ENCODE assay signal across 1 cellular context in the genomic region with DNA sequence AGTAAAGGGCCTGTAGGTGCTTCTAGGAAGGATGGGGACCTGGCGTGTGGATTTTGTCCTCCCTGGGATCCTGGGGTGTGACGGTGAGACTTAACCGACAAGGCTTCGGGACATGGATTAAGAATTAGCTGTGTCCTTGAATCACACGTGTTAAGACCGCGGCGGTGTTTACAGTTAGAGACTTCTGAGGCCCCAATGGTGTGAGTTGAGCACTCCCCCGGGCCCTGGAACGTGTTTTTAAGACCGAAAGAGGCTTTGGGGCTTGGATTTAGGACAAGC.
TF ChIP-seq lines count a peak whose summit lies in the region.

No MANE protein-coding gene starts in this region.

TF ChIP-seq in K562, 482 proteins besides CTCF, POLR2A, EP300 and RAD21:
- TF ChIP-seq, protein P1, sequence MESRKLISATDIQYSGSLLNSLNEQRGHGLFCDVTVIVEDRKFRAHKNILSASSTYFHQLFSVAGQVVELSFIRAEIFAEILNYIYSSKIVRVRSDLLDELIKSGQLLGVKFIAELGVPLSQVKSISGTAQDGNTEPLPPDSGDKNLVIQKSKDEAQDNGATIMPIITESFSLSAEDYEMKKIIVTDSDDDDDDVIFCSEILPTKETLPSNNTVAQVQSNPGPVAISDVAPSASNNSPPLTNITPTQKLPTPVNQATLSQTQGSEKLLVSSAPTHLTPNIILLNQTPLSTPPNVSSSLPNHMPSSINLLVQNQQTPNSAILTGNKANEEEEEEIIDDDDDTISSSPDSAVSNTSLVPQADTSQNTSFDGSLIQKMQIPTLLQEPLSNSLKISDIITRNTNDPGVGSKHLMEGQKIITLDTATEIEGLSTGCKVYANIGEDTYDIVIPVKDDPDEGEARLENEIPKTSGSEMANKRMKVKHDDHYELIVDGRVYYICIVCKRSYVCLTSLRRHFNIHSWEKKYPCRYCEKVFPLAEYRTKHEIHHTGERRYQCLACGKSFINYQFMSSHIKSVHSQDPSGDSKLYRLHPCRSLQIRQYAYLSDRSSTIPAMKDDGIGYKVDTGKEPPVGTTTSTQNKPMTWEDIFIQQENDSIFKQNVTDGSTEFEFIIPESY (CRISPR knock-in tag; IDR thresholded peaks at IDR 0.05) = 0 out of 2 replicates have a peak, but pooled peaks have one; percentile 9
- 0 out of 4 replicates have a peak, but pooled peaks of 1 of the 2 experiments have one; percentile 14 for TF ChIP-seq NRF1 (conservative IDR thresholded peaks at IDR 0.05 in 1 of 2, IDR thresholded peaks at IDR 0.05 in 1 of 2)
- TF ChIP-seq, protein P2, sequence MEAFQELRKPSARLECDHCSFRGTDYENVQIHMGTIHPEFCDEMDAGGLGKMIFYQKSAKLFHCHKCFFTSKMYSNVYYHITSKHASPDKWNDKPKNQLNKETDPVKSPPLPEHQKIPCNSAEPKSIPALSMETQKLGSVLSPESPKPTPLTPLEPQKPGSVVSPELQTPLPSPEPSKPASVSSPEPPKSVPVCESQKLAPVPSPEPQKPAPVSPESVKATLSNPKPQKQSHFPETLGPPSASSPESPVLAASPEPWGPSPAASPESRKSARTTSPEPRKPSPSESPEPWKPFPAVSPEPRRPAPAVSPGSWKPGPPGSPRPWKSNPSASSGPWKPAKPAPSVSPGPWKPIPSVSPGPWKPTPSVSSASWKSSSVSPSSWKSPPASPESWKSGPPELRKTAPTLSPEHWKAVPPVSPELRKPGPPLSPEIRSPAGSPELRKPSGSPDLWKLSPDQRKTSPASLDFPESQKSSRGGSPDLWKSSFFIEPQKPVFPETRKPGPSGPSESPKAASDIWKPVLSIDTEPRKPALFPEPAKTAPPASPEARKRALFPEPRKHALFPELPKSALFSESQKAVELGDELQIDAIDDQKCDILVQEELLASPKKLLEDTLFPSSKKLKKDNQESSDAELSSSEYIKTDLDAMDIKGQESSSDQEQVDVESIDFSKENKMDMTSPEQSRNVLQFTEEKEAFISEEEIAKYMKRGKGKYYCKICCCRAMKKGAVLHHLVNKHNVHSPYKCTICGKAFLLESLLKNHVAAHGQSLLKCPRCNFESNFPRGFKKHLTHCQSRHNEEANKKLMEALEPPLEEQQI (IDR thresholded peaks at IDR 0.05) = no peak
- TF ChIP-seq, protein P3, sequence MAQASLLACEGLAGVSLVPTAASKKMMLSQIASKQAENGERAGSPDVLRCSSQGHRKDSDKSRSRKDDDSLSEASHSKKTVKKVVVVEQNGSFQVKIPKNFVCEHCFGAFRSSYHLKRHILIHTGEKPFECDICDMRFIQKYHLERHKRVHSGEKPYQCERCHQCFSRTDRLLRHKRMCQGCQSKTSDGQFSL (CRISPR knock-in tag; IDR thresholded peaks at IDR 0.05) = peak; percentile 11; the same call in 1 of the 2 replicates
- TF ChIP-seq, protein P3 (tag; IDR thresholded peaks at IDR 0.05) = no peak
- peak; percentile 56 for TF ChIP-seq CBFA2T3 (IDR thresholded peaks at IDR 0.05)
- peak; percentile 8 for TF ChIP-seq HMGN3 (IDR thresholded peaks at IDR 0.05; ENCODE audit: borderline replicate concordance, extremely low read depth, insufficient read length, low read depth, low read length)
- TF ChIP-seq SIX5 (IDR thresholded peaks at IDR 0.05; ENCODE audit: borderline replicate concordance in 1 of 2, insufficient read depth in 1 of 2, low read depth in 1 of 2, low read length in 2 of 2) = 0 out of 4 replicates have a peak, but pooled peaks of 1 of the 2 experiments have one; percentile 5
- 0 out of 2 replicates have a peak, but pooled peaks have one; percentile 39 for TF ChIP-seq ZNF583 (CRISPR knock-in tag; IDR thresholded peaks at IDR 0.05)
- 0 out of 2 replicates have a peak, but pooled peaks have one; percentile 31 for TF ChIP-seq SMARCA4 (IDR thresholded peaks at IDR 0.05)
- TF ChIP-seq PRPF4 (IDR thresholded peaks at IDR 0.05; ENCODE audit: insufficient read depth, low read depth, low read length, poor library complexity, severe bottlenecking) = no peak
- peak in 1 of 2 experiments; percentile 73; a peak in 1 of 4 replicates for TF ChIP-seq FOXA3 (CRISPR knock-in tag; conservative IDR thresholded peaks at IDR 0.05 in 1 of 2, IDR thresholded peaks at IDR 0.05 in 1 of 2)
- 0 out of 2 replicates have a peak, but pooled peaks have one; percentile 63 for TF ChIP-seq KAT7 (CRISPR knock-in tag; IDR thresholded peaks at IDR 0.05; ENCODE audit: borderline replicate concordance)
- TF ChIP-seq RBM22 (IDR thresholded peaks at IDR 0.05; ENCODE audit: low read depth, low read length, poor library complexity, severe bottlenecking) = no peak
- TF ChIP-seq DPF2 (IDR thresholded peaks at IDR 0.05) = 0 out of 2 replicates have a peak, but pooled peaks have one; percentile 9
- no peak for TF ChIP-seq ZNF24 (IDR thresholded peaks at IDR 0.05)
- TF ChIP-seq, protein P4, sequence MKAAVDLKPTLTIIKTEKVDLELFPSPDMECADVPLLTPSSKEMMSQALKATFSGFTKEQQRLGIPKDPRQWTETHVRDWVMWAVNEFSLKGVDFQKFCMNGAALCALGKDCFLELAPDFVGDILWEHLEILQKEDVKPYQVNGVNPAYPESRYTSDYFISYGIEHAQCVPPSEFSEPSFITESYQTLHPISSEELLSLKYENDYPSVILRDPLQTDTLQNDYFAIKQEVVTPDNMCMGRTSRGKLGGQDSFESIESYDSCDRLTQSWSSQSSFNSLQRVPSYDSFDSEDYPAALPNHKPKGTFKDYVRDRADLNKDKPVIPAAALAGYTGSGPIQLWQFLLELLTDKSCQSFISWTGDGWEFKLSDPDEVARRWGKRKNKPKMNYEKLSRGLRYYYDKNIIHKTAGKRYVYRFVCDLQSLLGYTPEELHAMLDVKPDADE (conservative IDR thresholded peaks at IDR 0.05; ENCODE audit: control insufficient read depth, low read depth, low read length) = 0 out of 2 replicates have a peak, but pooled peaks have one; percentile 32
- peak; percentile 96 to 98 for TF ChIP-seq FOXK2 (conservative IDR thresholded peaks at IDR 0.05 in 1 of 2, IDR thresholded peaks at IDR 0.05 in 1 of 2; ENCODE audit: low read depth in 2 of 2)
